Comparison of ENCODE assay signal across 22 cellular contexts in the genomic region with DNA sequence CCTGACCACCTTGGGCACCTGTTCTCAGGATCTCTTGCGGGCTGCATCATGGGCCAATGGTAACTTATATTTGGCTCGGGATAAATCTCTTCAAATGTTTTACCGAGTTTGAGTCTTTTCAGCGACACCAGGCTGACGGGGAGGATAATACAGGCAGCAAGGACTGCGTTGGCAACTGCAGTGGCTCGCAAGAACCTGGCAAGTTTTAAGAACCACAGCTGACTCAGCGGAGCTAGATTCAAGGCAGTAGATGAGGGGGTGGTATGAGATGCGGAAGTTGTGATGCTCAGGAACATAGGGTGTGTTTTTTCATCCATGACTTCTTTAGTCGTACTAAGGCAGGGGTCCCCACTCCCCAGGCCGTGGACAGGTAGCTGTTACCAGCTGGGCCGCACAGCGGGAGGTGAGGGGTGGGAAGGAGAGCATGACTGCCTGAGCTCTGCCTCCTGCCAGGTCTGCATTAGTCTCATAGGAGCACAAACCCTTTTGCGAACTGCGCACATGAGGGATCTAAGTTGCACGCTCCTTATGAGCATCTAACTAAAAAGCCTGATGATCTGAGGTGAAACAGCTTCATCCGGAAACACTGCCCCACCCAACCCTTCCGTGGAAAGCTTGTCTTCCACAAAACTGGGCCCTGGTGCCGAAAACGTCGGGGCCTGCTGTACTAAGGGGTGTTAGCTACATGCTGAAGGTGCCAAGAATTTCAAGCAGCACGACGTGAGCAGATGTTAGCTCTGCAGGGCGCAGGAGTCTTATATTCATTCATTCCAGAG. TPM values are rescaled to one million over a fixed set of nuclear protein-coding genes. Genes with fewer than 3 reads are reported as not detected.
DNase-seq lines count a peak whose midpoint lies in the region; ATAC-seq and TF ChIP-seq lines count a peak whose summit lies in the region.
"Had no signal": no experiment of that assay in that cellular context is flagged by ENCODE, and none has a peak within 500 bp of the region (broad histone marks: within the 10 kb centered on the region; RNA-seq: fewer than 3 reads in every experiment).

No MANE protein-coding gene starts in this region.

- DNase-seq in DMS 273 (lab: John Stamatoyannopoulos, UW; ENCODE audit: unreplicated experiment) (peak; percentile 60), DMS 273 treated with DMSO at 0.1 percent for 48 hours (lab: John Stamatoyannopoulos, UW) (no peak), NCI-H446 treated with DMSO at 0.1 percent for 48 hours (lab: John Stamatoyannopoulos, UW) (peak; percentile 65), fibroblast of mammary gland (ENCODE audit: low read depth) (peak; percentile 30), putamen (ENCODE audit: low spot score) (peak; percentile 69), left cardiac atrium (no peak), NCI-H2081 treated with DMSO at 0.1 percent for 48 hours (lab: John Stamatoyannopoulos, UW) (no peak)
- no peak for DNase-seq in stimulated activated CD4-positive, alpha-beta T cell treated with anti-CD3 and anti-CD28 coated beads, Interleukin-4, amount 100 ng/mL, for 1 hour
- DNase-seq: AML-193; Caco-2; CD4-positive, alpha-beta T cell; DMS79; H7; MV-4-11; NCI-H1694 treated with DMSO at 0.1 percent for 48 hours; NCI-H2107; NCI-H226; NCI-H526; NK-92 treated with Interleukin-12 subunit alpha and Interleukin-12 subunit beta, amount 100 ng/mL, for 24 hours had no signal

- no peak overlapping the region for H3K4me3 ChIP-seq in fibroblast of mammary gland (ENCODE audit: control insufficient read depth, low read depth, low read length)
- H3K4me3 ChIP-seq: K562, Peyer's patch had no signal

- intact Hi-C loops in left cardiac atrium (cut with DNase I) = no loop called here

- ATAC-seq in left cardiac atrium = no peak
- ATAC-seq: K562, Right ventricle myocardium inferior had no signal

- TF ChIP-seq CTCF in fibroblast of mammary gland (conservative IDR thresholded peaks at IDR 0.05; ENCODE audit: control insufficient read depth, insufficient read depth, low read depth, low read length) = no peak

RNA-seq across cellular contexts. Expression of gene JAM3, which starts 6.4 kb away (rescaled TPM):
- total RNA-seq in left cardiac atrium = 10 to 100 TPM; 28.2 to 31.0 TPM

Comparison
In these comparisons a context has a peak if more than half of its experiments do, and no peak if none do; other contexts are left out.
1. DNase-seq: peak in DMS 273 (single experiment), NCI-H446 treated with DMSO at 0.1 percent for 48 hours (single experiment), fibroblast of mammary gland (single experiment) and putamen (single experiment); none in DMS 273 treated with DMSO at 0.1 percent for 48 hours (single experiment), left cardiac atrium (single experiment), NCI-H2081 treated with DMSO at 0.1 percent for 48 hours (single experiment) and stimulated activated CD4-positive, alpha-beta T cell treated with anti-CD3 and anti-CD28 coated beads, Interleukin-4, amount 100 ng/mL, for 1 hour (single experiment).